12 cellular contexts compared by ENCODE assay signal in the genomic region with DNA sequence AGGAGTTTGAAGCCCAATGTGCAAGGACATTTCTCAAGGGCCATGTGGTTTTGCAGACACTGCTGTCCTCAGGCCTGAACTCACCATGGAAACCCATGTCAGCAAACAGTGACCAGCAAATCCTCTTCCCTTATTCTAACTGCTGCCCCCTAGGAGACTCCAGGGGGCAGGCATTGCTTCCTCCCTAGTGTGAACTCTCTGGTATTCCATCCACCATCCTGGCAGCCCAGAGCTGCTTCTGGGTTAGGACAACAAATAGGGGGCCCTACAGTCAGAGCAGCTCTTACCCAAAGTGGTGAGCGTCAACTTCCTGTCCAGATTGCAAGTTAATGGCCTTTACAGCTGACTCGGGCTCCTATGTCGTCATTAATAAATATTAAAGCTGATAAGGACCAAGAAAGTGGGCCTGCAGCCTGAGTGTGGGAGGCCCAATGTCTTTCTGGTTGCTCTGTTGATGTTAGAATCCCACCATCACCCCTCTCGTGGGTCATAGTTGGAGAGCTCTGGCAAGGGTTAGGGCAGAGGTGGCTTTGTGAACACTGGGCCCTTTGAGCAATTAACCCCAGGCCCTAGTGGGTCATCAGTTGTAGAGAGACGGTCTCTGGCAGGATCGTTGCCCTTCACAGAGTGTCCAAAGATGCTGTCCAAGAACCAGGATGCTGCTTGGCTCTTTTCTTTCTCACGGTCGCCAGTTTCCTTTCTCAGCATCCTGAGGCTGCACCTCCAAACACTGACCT. TPM values are rescaled to one million over a fixed set of nuclear protein-coding genes. Genes with fewer than 3 reads are reported as not detected.
A peak's percentile ranks its signal among the peaks of the same experiment; 100 is the strongest.
DNase-seq lines count a peak whose midpoint lies in the region; ATAC-seq, FAIRE-seq and TF ChIP-seq lines count a peak whose summit lies in the region.
"Had no signal": no experiment of that assay in that cellular context is flagged by ENCODE, and none has a peak within 500 bp of the region (broad histone marks: within the 10 kb centered on the region; RNA-seq: fewer than 3 reads in every experiment).

No MANE protein-coding gene starts in this region.

- H3K36me3 ChIP-seq in SK-N-SH (replicated peaks in 1 of 2; ENCODE audit: control insufficient read depth in 1 of 2, insufficient read depth in 2 of 2, low read length in 1 of 2) (peaks cover 0 to 9% of the 10 kb centered on the region in 2 experiments), pancreas (no peaks in the 10 kb centered on the region)

- TF ChIP-seq CTCF in SK-N-SH (IDR thresholded peaks at IDR 0.05) (no peak), foreskin fibroblast (IDR thresholded peaks at IDR 0.05; ENCODE audit: low read depth, low read length) (peak; percentile 4), nephron progenitor cell (IDR thresholded peaks at IDR 0.05) (no peak), pancreas (IDR thresholded peaks at IDR 0.05) (no peak)

- POLR2A ChIA-PET in SK-N-SH (lab: Yijun Ruan, JAX) = no interaction called here

- H3K9me3 ChIP-seq in SK-N-SH = no peaks in the 10 kb centered on the region
- no peaks in the 10 kb centered on the region for H3K9me3 ChIP-seq in pancreas
- H3K9me3 ChIP-seq: neutrophil, SJSA1 had no signal

- no peak overlapping the region for H3K4me3 ChIP-seq in SK-N-SH (ENCODE audit: low read depth in 2 of 2, low read length in 1 of 2)
- H3K4me3 ChIP-seq in foreskin fibroblast (ENCODE audit: low read depth in 1 of 2, low read length in 2 of 2) = no peak overlapping the region
- H3K4me3 ChIP-seq in pancreas = no peak overlapping the region
- H3K4me3 ChIP-seq: SJSA1, skin epidermis had no signal

- TF ChIP-seq EP300 in SK-N-SH (IDR thresholded peaks at IDR 0.05; ENCODE audit: borderline replicate concordance in 1 of 2, low read depth in 1 of 2, low read length in 1 of 2) = no peak

- H3K4me2 ChIP-seq in SK-N-SH = no peak overlapping the region

- ATAC-seq in pancreas = no peak

- no peak for TF ChIP-seq RAD21 in SK-N-SH (IDR thresholded peaks at IDR 0.05; ENCODE audit: low read length)

- intact Hi-C loops in pancreas (cut with DNase I) = loop anchor here in 2 of 3 donors (2.0 to 10.0 kb wide), 2 partner anchors 381 to 385 kb away; no protein-coding TSS in a partner anchor

- no peak for TF ChIP-seq POLR2A in H54 (IDR thresholded peaks at IDR 0.05; ENCODE audit: low read depth, low read length)

- H3K27ac Mint-ChIP-seq in nephron progenitor cell = peak overlapping the region; percentile 68

- H3K4me1 ChIP-seq in SK-N-SH (ENCODE audit: control insufficient read depth in 1 of 2, insufficient read depth in 2 of 2, low read depth in 1 of 2, low read length in 1 of 2) (peaks cover 0 to 7% of the 10 kb centered on the region in 2 experiments; a peak in 1 of 4 replicates), pancreas (no peaks in the 10 kb centered on the region)
- H3K4me1 ChIP-seq: SJSA1 had no signal

- H3K27ac ChIP-seq in SK-N-SH (ENCODE audit: low read depth in 2 of 2, low read length in 1 of 2) (no peak overlapping the region), pancreas (no peak overlapping the region)
- H3K27ac ChIP-seq: neutrophil, SJSA1, skin epidermis, VCaP had no signal

- WGBS in SK-N-SH (ENCODE audit: low lambda C conversion rate) = 97% methylated on average over 8 of the region's 8 CpGs
- 53 to 56% methylated on average over 8 of the region's 8 CpGs for WGBS in pancreas, 2 donors

- CTCF ChIA-PET in SK-N-SH (lab: Yijun Ruan, JAX) = interaction anchor here (1.4 to 4.2 kb wide), 4 partner anchors 11 to 91 kb away, joined by 5 to 50 read pairs (median 12); a partner anchor contains a TSS

- peaks cover 8% of the 10 kb centered on the region for H3K9me3 Mint-ChIP-seq in nephron progenitor cell

- no peak overlapping the region for H3K4me3 Mint-ChIP-seq in nephron progenitor cell

- H3K27me3 Mint-ChIP-seq in nephron progenitor cell (ENCODE audit: low read depth, poor library complexity) = peaks cover 10% of the 10 kb centered on the region

- H3K4me1 Mint-ChIP-seq in nephron progenitor cell = peaks cover 5% of the 10 kb centered on the region

- no peak overlapping the region for H2AFZ ChIP-seq in SK-N-SH (ENCODE audit: low read depth)

- DNase-seq in H54 (ENCODE audit: insufficient read length, low spot score) (peak; percentile 23), SK-N-SH (peak; percentile 35), foreskin fibroblast (peak in 1 of 2 donors; percentile 29), nephron progenitor cell (no peak), dedifferentiated amniotic fluid mesenchymal stem cell (ENCODE audit: extremely low spot score) (no peak), superior temporal gyrus (ENCODE audit: extremely low spot score) (no peak), pancreas (no peak)
- DNase-seq: activated T-cell treated with anti-CD3 and anti-CD28 coated beads for 4 hours had no signal

- H4K20me1 ChIP-seq in SK-N-SH (ENCODE audit: insufficient read depth) = no peaks in the 10 kb centered on the region

- H3F3A ChIP-seq in SK-N-SH (replicated peaks; ENCODE audit: insufficient read depth) = no peaks in the 10 kb centered on the region

- FAIRE-seq in H54 (lab: Jason Lieb, UNC) (no peak), pancreas (lab: Jason Lieb, UNC) (no peak)

- H3K36me3 Mint-ChIP-seq in nephron progenitor cell (ENCODE audit: low read depth) = peaks cover 10% of the 10 kb centered on the region

- H3K9me2 ChIP-seq in SK-N-SH = no peaks in the 10 kb centered on the region

- H3K9ac ChIP-seq in SK-N-SH = no peak overlapping the region

- H3K79me2 ChIP-seq in SK-N-SH (ENCODE audit: insufficient read depth) = no peaks in the 10 kb centered on the region

- H3K27me3 ChIP-seq in SK-N-SH (ENCODE audit: insufficient read depth) = no peaks in the 10 kb centered on the region
- no peaks in the 10 kb centered on the region for H3K27me3 ChIP-seq in pancreas
- H3K27me3 ChIP-seq: SJSA1 had no signal

TF ChIP-seq in SK-N-SH, 30 proteins besides CTCF, POLR2A, EP300 and RAD21:
- TF ChIP-seq MXI1 (IDR thresholded peaks at IDR 0.05; ENCODE audit: low read depth, low read length) (no peak), POLR2AphosphoS5 (IDR thresholded peaks at IDR 0.05; ENCODE audit: low read depth, low read length) (no peak), SIN3A (IDR thresholded peaks at IDR 0.05; ENCODE audit: borderline replicate concordance, low read depth, low read length) (no peak), FOSL2 (IDR thresholded peaks at IDR 0.05; ENCODE audit: borderline replicate concordance, low read depth) (no peak), GABPA (IDR thresholded peaks at IDR 0.05; ENCODE audit: low read depth) (no peak), YY1 (IDR thresholded peaks at IDR 0.05; ENCODE audit: low read depth) (no peak), JUND (IDR thresholded peaks at IDR 0.05) (no peak)
- TF ChIP-seq, protein P1, sequence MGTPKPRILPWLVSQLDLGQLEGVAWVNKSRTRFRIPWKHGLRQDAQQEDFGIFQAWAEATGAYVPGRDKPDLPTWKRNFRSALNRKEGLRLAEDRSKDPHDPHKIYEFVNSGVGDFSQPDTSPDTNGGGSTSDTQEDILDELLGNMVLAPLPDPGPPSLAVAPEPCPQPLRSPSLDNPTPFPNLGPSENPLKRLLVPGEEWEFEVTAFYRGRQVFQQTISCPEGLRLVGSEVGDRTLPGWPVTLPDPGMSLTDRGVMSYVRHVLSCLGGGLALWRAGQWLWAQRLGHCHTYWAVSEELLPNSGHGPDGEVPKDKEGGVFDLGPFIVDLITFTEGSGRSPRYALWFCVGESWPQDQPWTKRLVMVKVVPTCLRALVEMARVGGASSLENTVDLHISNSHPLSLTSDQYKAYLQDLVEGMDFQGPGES (IDR thresholded peaks at IDR 0.05; ENCODE audit: low read depth, low read length) = no peak
- TF ChIP-seq, protein P2, sequence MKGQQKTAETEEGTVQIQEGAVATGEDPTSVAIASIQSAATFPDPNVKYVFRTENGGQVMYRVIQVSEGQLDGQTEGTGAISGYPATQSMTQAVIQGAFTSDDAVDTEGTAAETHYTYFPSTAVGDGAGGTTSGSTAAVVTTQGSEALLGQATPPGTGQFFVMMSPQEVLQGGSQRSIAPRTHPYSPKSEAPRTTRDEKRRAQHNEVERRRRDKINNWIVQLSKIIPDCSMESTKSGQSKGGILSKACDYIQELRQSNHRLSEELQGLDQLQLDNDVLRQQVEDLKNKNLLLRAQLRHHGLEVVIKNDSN (IDR thresholded peaks at IDR 0.05; ENCODE audit: borderline replicate concordance, low read depth) = no peak

RNA-seq across cellular contexts. Expression of a gene that starts 41.5 kb away (rescaled TPM):
- 0.12 and 0.13 TPM in 2 replicates for polyA plus RNA-seq in SK-N-SH (2012; rRNA removed)
- 0.06 and 0.18 TPM in 2 replicates for polyA plus RNA-seq in SK-N-SH (2012; cell fraction: cytosol; rRNA removed)
- 0.22 and 0.27 TPM in 2 replicates for polyA plus RNA-seq in SK-N-SH (2012; cell fraction: nucleus; rRNA removed)
- not detected for total RNA-seq in pancreas
- polyA plus RNA-seq in pancreas = not detected

RNA-seq across cellular contexts. Expression of a gene that starts 54.2 kb away (rescaled TPM):
- polyA plus RNA-seq in SK-N-SH (2012; rRNA removed) = 32.8 and 42.4 TPM in 2 replicates
- polyA plus RNA-seq in SK-N-SH (2012; cell fraction: cytosol; rRNA removed) = 27.6 and 31.8 TPM in 2 replicates
- polyA plus RNA-seq in SK-N-SH (2012; cell fraction: nucleus; rRNA removed) = 46.9 and 61.1 TPM in 2 replicates
- total RNA-seq in pancreas = 10 to 100 TPM in 1 of 6 donors, 1 to 10 TPM in 5; 4.3 to 11.2 (median 6.2) TPM
- 10 to 100 TPM; 15.7 to 20.0 TPM for polyA plus RNA-seq in pancreas

Comparison
In these comparisons a context has a peak if more than half of its experiments do, and no peak if none do; other contexts are left out.
1. DNase-seq: peak in H54 (single experiment) and SK-N-SH (single experiment); none in nephron progenitor cell (single experiment), dedifferentiated amniotic fluid mesenchymal stem cell (single experiment), superior temporal gyrus (single experiment) and pancreas (0 of 6).